Comparison of ENCODE assay signal across 20 cellular contexts in the genomic region with DNA sequence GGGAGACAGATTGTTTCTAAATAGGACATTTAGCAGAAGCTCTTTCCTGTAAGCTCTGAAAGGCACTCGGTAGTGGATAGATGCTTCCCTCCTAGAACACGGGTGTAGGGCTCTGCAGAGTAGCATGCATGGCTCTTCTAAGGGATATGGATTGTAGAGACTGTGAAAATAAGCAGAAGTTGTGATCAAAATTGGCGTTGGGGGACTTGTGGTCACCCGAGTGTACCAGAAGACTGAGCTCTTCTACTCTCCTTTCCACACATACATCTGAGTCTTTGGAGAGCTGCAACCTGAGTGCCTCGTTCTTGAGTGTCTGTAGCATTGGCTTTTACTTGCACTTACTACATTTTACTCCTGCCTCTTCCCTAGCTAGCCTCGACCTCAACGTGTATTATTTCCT.
DNase-seq lines count a peak whose midpoint lies in the region; ATAC-seq, FAIRE-seq and TF ChIP-seq lines count a peak whose summit lies in the region.
"Had no signal": no experiment of that assay in that cellular context is flagged by ENCODE, and none has a peak within 500 bp of the region (broad histone marks: within the 10 kb centered on the region; RNA-seq: fewer than 3 reads in every experiment).

No MANE protein-coding gene starts in this region.

- no peak overlapping the region for H3K4me3 ChIP-seq in heart right ventricle
- peak overlapping the region in 1 of 3 donors; percentile 11 for H3K4me3 ChIP-seq in skeletal muscle tissue (ENCODE audit: low read length in 3 of 3)
- H3K4me3 ChIP-seq: BLaER1 treated with 17β-estradiol and CSF1 and Interleukin-3, amounts not matched to agents 10 nM and 100 nM; PC-9 had no signal

- 73 to 83% methylated on average over 7 of the region's 7 CpGs for WGBS in heart right ventricle, 2 donors

- H3K27ac ChIP-seq in heart right ventricle (peak overlapping the region in 6 of 10 donors; percentile 30 to 74 (median 56)), skeletal muscle tissue (ENCODE audit: low read depth, low read length) (peak overlapping the region; percentile 95)
- H3K27ac ChIP-seq: BLaER1 treated with 17β-estradiol and CSF1 and Interleukin-3, amounts not matched to agents 10 nM and 100 nM; PC-9 had no signal

- H3K27me3 ChIP-seq in heart right ventricle = no peaks in the 10 kb centered on the region
- no peaks in the 10 kb centered on the region for H3K27me3 ChIP-seq in skeletal muscle tissue (ENCODE audit: control insufficient read depth in 3 of 3, insufficient read depth in 3 of 3, low read length in 3 of 3)
- H3K27me3 ChIP-seq: BLaER1 treated with 17β-estradiol and CSF1 and Interleukin-3, amounts not matched to agents 10 nM and 100 nM had no signal

- CTCF ChIA-PET in activated B cell treated with CpG ODN at 0.5 μM for 24 hours (lab: Charles Lee) = interaction anchor here (0.8 kb wide), 1 partner anchor 611 kb away, joined by 3 read pairs; no protein-coding TSS in a partner anchor

- ATAC-seq in heart right ventricle (peak in 1 of 8 donors; percentile 6), activated B cell treated with CpG ODN at 0.5 μM for 24 hours (ENCODE audit: low read depth) (peak; percentile 50), HG02973 (IDR thresholded peaks at IDR 0.05; ENCODE audit: unreplicated experiment) (no peak)

- DNase-seq in heart right ventricle (no peak), cardiac septum (ENCODE audit: low spot score) (no peak), NOMO-1 (lab: John Stamatoyannopoulos, UW; ENCODE audit: unreplicated experiment in 2 of 2) (peak; percentile 43 to 84), activated B cell treated with CpG ODN at 0.5 μM for 24 hours (no peak), RCC 7860 (ENCODE audit: low spot score) (no peak), D721Med (ENCODE audit: insufficient read length, low spot score) (no peak)
- DNase-seq: CD8-positive, alpha-beta memory T cell; DND-41; GOT3; NCI-H1092 treated with DMSO at 0.1 percent for 48 hours; NCI-H1694; NCI-H2107; NCI-H226; NCI-H524 treated with DMSO at 0.1 percent for 48 hours; PC-9 had no signal

- POLR2A ChIA-PET in activated B cell treated with CpG ODN at 0.5 μM for 24 hours (lab: Charles Lee) = interaction anchor here (0.8 to 2.3 kb wide), 3 partner anchors 8 to 612 kb away, joined by 3 to 10 read pairs (median 6); no protein-coding TSS in a partner anchor

- FAIRE-seq in RCC 7860 (lab: Jason Lieb, UNC) (no peak), D721Med (lab: Jason Lieb, UNC) (no peak)
- FAIRE-seq: A204.1, GM12892 had no signal

- H3K9me3 Mint-ChIP-seq in activated B cell treated with CpG ODN at 0.5 μM for 24 hours = no peaks in the 10 kb centered on the region
- H3K9me3 Mint-ChIP-seq: CD8-positive, alpha-beta memory T cell had no signal

- no peak overlapping the region for H3K4me3 Mint-ChIP-seq in activated B cell treated with CpG ODN at 0.5 μM for 24 hours
- H3K4me3 Mint-ChIP-seq: CD8-positive, alpha-beta memory T cell had no signal

- H3K4me1 ChIP-seq in heart right ventricle (peaks cover 8 to 50% (median 30%) of the 10 kb centered on the region in 9 donors), skeletal muscle tissue (ENCODE audit: control insufficient read depth in 3 of 3, insufficient read depth in 3 of 3, low read length in 3 of 3) (peaks cover 39% of the 10 kb centered on the region in 3 donors)

- TF ChIP-seq CTCF in heart right ventricle (IDR thresholded peaks at IDR 0.05) (no peak), activated B cell treated with CpG ODN at 0.5 μM for 24 hours (IDR thresholded peaks at IDR 0.05) (no peak), D721Med (IDR thresholded peaks at IDR 0.05; ENCODE audit: insufficient read depth, missing control alignments) (no peak)

- H3K27ac Mint-ChIP-seq in activated B cell treated with CpG ODN at 0.5 μM for 24 hours = peak overlapping the region; percentile 0

- H3K27me3 Mint-ChIP-seq in activated B cell treated with CpG ODN at 0.5 μM for 24 hours = no peaks in the 10 kb centered on the region
- H3K27me3 Mint-ChIP-seq: CD8-positive, alpha-beta memory T cell had no signal

- no peaks in the 10 kb centered on the region for H3K36me3 Mint-ChIP-seq in activated B cell treated with CpG ODN at 0.5 μM for 24 hours (ENCODE audit: low read depth)

- intact Hi-C loops in heart right ventricle (cut with DNase I) (no loop called here), cardiac septum (cut with DNase I) (no loop called here), activated B cell treated with CpG ODN at 0.5 μM for 24 hours (cut with micrococcal nuclease) (no loop called here)

- H3K36me3 ChIP-seq in heart right ventricle (peaks cover 0 to 3% (median 0%) of the 10 kb centered on the region in 9 donors), skeletal muscle tissue (ENCODE audit: control insufficient read depth in 3 of 3, insufficient read depth in 3 of 3, low read length in 3 of 3) (no peaks in the 10 kb centered on the region)

- H3K9ac ChIP-seq in skeletal muscle tissue (ENCODE audit: low read depth in 1 of 3, low read length in 3 of 3) = peak overlapping the region; percentile 4 to 84 (median 26)
- H3K9ac ChIP-seq: BLaER1 treated with 17β-estradiol and CSF1 and Interleukin-3, amounts not matched to agents 10 nM and 100 nM had no signal

- H3K4me1 Mint-ChIP-seq in activated B cell treated with CpG ODN at 0.5 μM for 24 hours = peaks cover 61% of the 10 kb centered on the region

- H3K9me3 ChIP-seq in heart right ventricle (no peaks in the 10 kb centered on the region), skeletal muscle tissue (ENCODE audit: control insufficient read depth in 3 of 3, low read length in 3 of 3) (no peaks in the 10 kb centered on the region)
- H3K9me3 ChIP-seq: BLaER1 treated with 17β-estradiol and CSF1 and Interleukin-3, amounts not matched to agents 10 nM and 100 nM had no signal

Comparison
In these comparisons a context has a peak if more than half of its experiments do, and no peak if none do; other contexts are left out.
1. DNase-seq: peak in NOMO-1 (2 of 2); none in heart right ventricle (0 of 2), cardiac septum (single experiment), activated B cell treated with CpG ODN at 0.5 μM for 24 hours (single experiment), RCC 7860 (single experiment) and D721Med (single experiment).